Comparison of ENCODE assay signal across 8 cellular contexts in genomic region chr9:129139993-129140396, GRCh38. TPM values are rescaled to one million over a fixed set of nuclear protein-coding genes. Genes with fewer than 3 reads are reported as not detected.
DNase-seq lines count a peak whose midpoint lies in the region; ATAC-seq and TF ChIP-seq lines count a peak whose summit lies in the region.

No MANE protein-coding gene starts in this region.

- no peaks in the 10 kb centered on the region for H4K20me1 ChIP-seq in smooth muscle cell (ENCODE audit: low read depth)

- H3K9me3 ChIP-seq in iPS-20b (ENCODE audit: insufficient read depth, low read depth, low read length) (no peaks in the 10 kb centered on the region), smooth muscle cell (replicated peaks; ENCODE audit: low read depth) (no peaks in the 10 kb centered on the region)

- peaks cover 13% of the 10 kb centered on the region for H3K79me2 ChIP-seq in smooth muscle cell (ENCODE audit: low read depth)

- ATAC-seq in HG02973 (IDR thresholded peaks at IDR 0.05; ENCODE audit: unreplicated experiment), result peak; percentile 59

- H3K4me2 ChIP-seq in smooth muscle cell, result peak overlapping the region; percentile 85

- H3K27ac ChIP-seq in VCaP, result peak overlapping the region; percentile 81
- peak overlapping the region; percentile 99 for H3K27ac ChIP-seq in iPS-20b (ENCODE audit: low read length)
- peak overlapping the region; percentile 100 for H3K27ac ChIP-seq in smooth muscle cell (ENCODE audit: low read depth)

- peaks cover 35% of the 10 kb centered on the region for H3K4me1 ChIP-seq in iPS-20b (ENCODE audit: insufficient read depth, low read length)
- H3K4me1 ChIP-seq in smooth muscle cell (ENCODE audit: low read depth), result peaks cover 46% of the 10 kb centered on the region

- H3K36me3 ChIP-seq in iPS-20b (ENCODE audit: insufficient read depth, low read depth, low read length) (peaks cover 53% of the 10 kb centered on the region), smooth muscle cell (ENCODE audit: low read depth) (no peaks in the 10 kb centered on the region)

- TF ChIP-seq CTCF in VCaP (conservative IDR thresholded peaks at IDR 0.05) (no peak), smooth muscle cell (IDR thresholded peaks at IDR 0.05; ENCODE audit: borderline replicate concordance, insufficient read depth, poor library complexity, severe bottlenecking) (no peak)

- 0% methylated on average over 11 of the region's 11 CpGs for WGBS in smooth muscle cell (ENCODE audit: low lambda C conversion rate)

- H3K9ac ChIP-seq in iPS-20b (ENCODE audit: low read depth, low read length) (peak overlapping the region; percentile 98), smooth muscle cell (ENCODE audit: low read depth) (peak overlapping the region; percentile 96)

- peak; percentile 57 for TF ChIP-seq POLR2A in GM15510 (IDR thresholded peaks at IDR 0.05; ENCODE audit: borderline replicate concordance, extremely low read depth, insufficient read length)

- H3K27me3 ChIP-seq in iPS-20b (ENCODE audit: insufficient read depth, low read length) (no peaks in the 10 kb centered on the region), smooth muscle cell (ENCODE audit: low read depth) (no peaks in the 10 kb centered on the region)

- DNase-seq in NCI-H2081 treated with DMSO at 0.1 percent for 48 hours (lab: John Stamatoyannopoulos, UW), result peak; percentile 71
- DNase-seq in T47D (ENCODE audit: low read depth in 1 of 2, low spot score in 1 of 2), result peak; percentile 84 to 98
- DNase-seq in smooth muscle cell (lab: John Stamatoyannopoulos, UW; ENCODE audit: unreplicated experiment), result peak; percentile 73
- no peak for DNase-seq in mesenteric fat pad (ENCODE audit: low spot score)

- no peak overlapping the region for H2AFZ ChIP-seq in smooth muscle cell (ENCODE audit: low read depth)

- H3K4me3 ChIP-seq in iPS-20b (ENCODE audit: low read length), result peak overlapping the region; percentile 71
- peak overlapping the region; percentile 47 for H3K4me3 ChIP-seq in smooth muscle cell

- in situ Hi-C loops in T47D (cut with HindIII; ENCODE audit: low pct_unique_long_range_greater_than_20kb, low sequenced_read_pairs), result no loop called here

- peaks cover 18% of the 10 kb centered on the region for H3F3A ChIP-seq in smooth muscle cell (ENCODE audit: low read depth)

RNA-seq across cellular contexts. Expression of gene PTPA, which starts 28.8 kb away (rescaled TPM):
- total RNA-seq in smooth muscle cell (78.2 and 119 TPM in 2 replicates), mesenteric fat pad (61.9 TPM)
- 88.7 and 94.9 TPM in 2 replicates for polyA plus RNA-seq in smooth muscle cell

RNA-seq across cellular contexts. Expression of gene CRAT, which starts 29.4 kb away (rescaled TPM):
- total RNA-seq in smooth muscle cell (20.0 and 24.3 TPM in 2 replicates), mesenteric fat pad (65.7 TPM)
- 38.4 and 52.3 TPM in 2 replicates for polyA plus RNA-seq in smooth muscle cell

RNA-seq across cellular contexts. Expression of gene IER5L, which starts 38.1 kb away (rescaled TPM):
- total RNA-seq in smooth muscle cell (23.0 and 28.3 TPM in 2 replicates), mesenteric fat pad (13.8 TPM)
- polyA plus RNA-seq in smooth muscle cell, result 31.7 and 38.6 TPM in 2 replicates

RNA-seq across cellular contexts. Expression of gene DOLPP1, which starts 59.1 kb away (rescaled TPM):
- 14.4 and 18.1 TPM in 2 replicates for total RNA-seq in smooth muscle cell
- 17.8 and 21.5 TPM in 2 replicates for polyA plus RNA-seq in smooth muscle cell
- total RNA-seq in mesenteric fat pad, result 10.4 TPM
